Comparison of ENCODE assay signal across 1 cellular context in the genomic region with DNA sequence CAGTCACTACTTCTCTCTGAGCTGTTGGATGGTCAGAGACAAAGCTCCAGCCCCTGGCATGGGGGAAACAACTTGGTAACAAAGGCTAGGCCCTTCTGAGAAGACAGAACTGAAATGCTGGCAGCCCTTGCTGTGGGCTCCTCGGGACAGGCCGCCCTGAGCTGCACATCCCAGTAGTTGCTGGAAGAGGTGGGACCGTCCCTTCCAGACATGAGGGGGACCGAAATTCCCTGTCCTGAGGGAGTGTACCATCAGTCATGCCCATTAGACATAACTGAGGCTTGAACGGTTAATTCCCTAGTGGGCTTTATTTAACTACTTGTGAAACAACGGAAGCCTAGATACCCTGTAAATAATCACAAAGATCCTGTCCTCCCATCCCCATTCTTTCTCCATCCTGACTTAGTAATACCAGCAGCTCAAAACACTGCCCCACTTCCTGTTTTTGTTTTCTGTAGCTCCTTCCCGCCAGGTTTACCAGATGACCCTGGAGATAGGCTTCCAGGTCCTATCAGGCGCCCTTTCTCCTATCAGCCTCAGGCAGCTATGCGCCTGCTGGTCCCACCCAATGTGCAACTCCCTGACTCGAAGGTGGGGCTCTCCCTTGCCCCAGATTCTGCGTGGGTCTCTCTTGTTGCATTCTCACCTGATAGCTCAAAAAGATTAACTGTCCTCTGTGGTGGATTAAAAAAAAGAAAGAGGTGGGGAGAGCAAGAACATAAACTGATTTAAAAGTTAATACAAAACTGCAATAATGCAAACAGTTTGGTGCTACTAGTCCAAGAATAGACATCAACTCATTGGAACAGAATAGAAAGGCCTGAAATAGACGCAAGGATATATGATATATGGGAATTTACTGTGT.
TF ChIP-seq lines count a peak whose summit lies in the region.

No MANE protein-coding gene starts in this region.

TF ChIP-seq in HepG2, 621 proteins besides CTCF, POLR2A, EP300 and RAD21 (continued from another document and continues in another):
- no peak for TF ChIP-seq GMEB2 (CRISPR knock-in tag; IDR thresholded peaks at IDR 0.05; ENCODE audit: low read depth)
- TF ChIP-seq TBX3 (IDR thresholded peaks at IDR 0.05; ENCODE audit: borderline replicate concordance), result no peak
- no peak for TF ChIP-seq ZNF607 (CRISPR knock-in tag; IDR thresholded peaks at IDR 0.05; ENCODE audit: borderline replicate concordance)
- no peak for TF ChIP-seq ZNF878 (CRISPR knock-in tag; IDR thresholded peaks at IDR 0.05)
- TF ChIP-seq ZNF460 (CRISPR knock-in tag; IDR thresholded peaks at IDR 0.05; ENCODE audit: borderline replicate concordance), result 0 out of 2 replicates have a peak, but pooled peaks have one; percentile 17
- TF ChIP-seq HOXA3 (CRISPR knock-in tag; IDR thresholded peaks at IDR 0.05), result no peak
- TF ChIP-seq ZNF800 (CRISPR knock-in tag; IDR thresholded peaks at IDR 0.05), result 0 out of 2 replicates have a peak, but pooled peaks have one; percentile 22
- no peak for TF ChIP-seq FOXP1 (IDR thresholded peaks at IDR 0.05)
- TF ChIP-seq FOXP1 (CRISPR knock-in tag; IDR thresholded peaks at IDR 0.05), result peak; percentile 91
- no peak for TF ChIP-seq SNRNP70 (IDR thresholded peaks at IDR 0.05; ENCODE audit: low read depth, low read length)
- no peak for TF ChIP-seq RFXAP (CRISPR knock-in tag; IDR thresholded peaks at IDR 0.05; ENCODE audit: borderline replicate concordance)
- TF ChIP-seq GATA4 (IDR thresholded peaks at IDR 0.05; ENCODE audit: borderline replicate concordance, low read depth), result no peak
- no peak for TF ChIP-seq ZNF20 (CRISPR knock-in tag; IDR thresholded peaks at IDR 0.05)
- TF ChIP-seq AGO1 (IDR thresholded peaks at IDR 0.05; ENCODE audit: low read depth, low read length, poor library complexity, severe bottlenecking), result no peak
- TF ChIP-seq ZNF660 (CRISPR knock-in tag; IDR thresholded peaks at IDR 0.05; ENCODE audit: borderline replicate concordance, low read depth), result no peak
- peak; percentile 67 for TF ChIP-seq ELF1 (CRISPR knock-in tag; IDR thresholded peaks at IDR 0.05)
- no peak for TF ChIP-seq FLYWCH1 (CRISPR knock-in tag; IDR thresholded peaks at IDR 0.05)
- TF ChIP-seq NCOA2 (CRISPR knock-in tag; IDR thresholded peaks at IDR 0.05), result no peak
- TF ChIP-seq, protein P1, sequence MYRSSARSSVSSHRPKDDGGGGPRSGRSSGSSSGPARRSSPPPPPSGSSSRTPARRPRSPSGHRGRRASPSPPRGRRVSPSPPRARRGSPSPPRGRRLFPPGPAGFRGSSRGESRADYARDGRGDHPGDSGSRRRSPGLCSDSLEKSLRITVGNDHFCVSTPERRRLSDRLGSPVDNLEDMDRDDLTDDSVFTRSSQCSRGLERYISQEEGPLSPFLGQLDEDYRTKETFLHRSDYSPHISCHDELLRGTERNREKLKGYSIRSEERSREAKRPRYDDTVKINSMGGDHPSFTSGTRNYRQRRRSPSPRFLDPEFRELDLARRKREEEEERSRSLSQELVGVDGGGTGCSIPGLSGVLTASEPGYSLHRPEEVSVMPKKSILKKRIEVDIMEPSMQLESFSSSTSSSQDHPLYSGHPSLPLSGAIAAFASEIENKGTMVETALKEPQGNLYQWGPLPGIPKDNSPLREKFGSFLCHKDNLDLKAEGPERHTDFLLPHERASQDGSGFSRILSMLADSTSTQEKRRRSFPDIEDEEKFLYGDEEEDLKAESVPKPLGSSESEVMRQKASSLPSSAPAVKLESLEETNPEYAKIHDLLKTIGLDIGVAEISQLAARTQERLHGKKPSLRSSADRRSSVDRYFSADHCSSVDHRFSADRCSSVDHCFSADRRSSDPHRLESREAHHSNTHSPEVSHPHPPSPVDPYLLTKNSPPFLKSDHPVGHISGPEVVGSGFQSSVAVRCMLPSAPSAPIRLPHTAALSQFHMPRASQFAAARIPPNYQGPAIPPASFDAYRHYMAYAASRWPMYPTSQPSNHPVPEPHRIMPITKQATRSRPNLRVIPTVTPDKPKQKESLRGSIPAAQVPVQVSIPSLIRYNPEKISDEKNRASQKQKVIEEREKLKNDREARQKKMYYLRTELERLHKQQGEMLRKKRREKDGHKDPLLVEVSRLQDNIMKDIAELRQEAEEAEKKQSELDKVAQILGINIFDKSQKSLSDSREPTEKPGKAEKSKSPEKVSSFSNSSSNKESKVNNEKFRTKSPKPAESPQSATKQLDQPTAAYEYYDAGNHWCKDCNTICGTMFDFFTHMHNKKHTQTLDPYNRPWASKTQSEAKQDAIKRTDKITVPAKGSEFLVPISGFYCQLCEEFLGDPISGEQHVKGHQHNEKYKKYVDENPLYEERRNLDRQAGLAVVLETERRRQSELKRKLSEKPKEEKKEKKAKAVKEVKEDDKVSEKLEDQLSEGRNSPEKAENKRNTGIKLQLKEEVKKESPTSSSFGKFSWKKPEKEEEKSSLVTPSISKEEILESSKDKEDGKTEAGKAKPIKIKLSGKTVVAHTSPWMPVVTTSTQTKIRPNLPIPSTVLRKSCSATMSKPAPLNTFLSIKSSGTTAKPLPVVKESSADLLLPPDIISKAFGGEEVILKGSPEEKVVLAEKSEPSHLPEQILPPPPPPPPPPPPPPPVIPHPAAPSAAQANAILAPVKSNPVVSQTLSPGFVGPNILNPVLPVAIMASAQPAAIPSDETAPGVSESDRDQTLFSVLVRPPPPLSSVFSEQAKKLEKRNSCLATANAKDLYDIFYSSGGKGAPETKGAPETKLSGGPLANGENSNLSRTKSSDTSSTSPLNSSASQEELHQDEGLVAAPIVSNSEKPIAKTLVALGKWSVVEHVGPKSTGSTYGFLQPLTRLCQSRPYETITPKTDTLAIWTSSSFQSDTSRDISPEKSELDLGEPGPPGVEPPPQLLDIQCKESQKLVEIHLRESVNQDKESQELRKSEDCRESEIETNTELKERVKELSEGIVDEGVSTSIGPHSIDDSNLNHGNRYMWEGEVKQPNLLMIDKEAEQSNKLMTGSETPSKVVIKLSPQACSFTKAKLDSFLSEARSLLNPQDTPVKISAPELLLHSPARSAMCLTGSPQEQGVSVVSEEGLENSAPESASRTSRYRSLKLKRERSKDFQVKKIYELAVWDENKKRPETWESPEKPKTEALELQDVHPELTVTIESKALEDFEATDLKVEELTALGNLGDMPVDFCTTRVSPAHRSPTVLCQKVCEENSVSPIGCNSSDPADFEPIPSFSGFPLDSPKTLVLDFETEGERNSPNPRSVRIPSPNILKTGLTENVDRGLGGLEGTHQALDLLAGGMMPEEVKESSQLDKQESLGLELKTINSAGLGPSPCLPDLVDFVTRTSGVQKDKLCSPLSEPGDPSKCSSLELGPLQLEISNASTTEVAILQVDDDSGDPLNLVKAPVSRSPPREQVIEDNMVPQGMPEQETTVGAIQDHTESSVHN (CRISPR knock-in tag; IDR thresholded peaks at IDR 0.05), result no peak
- no peak for TF ChIP-seq ATF2 (CRISPR knock-in tag; IDR thresholded peaks at IDR 0.05)
- TF ChIP-seq ZNF652 (CRISPR knock-in tag; IDR thresholded peaks at IDR 0.05; ENCODE audit: borderline replicate concordance, low read depth), result peak; percentile 52; the same call in 1 of the 2 replicates
- TF ChIP-seq, protein P2, sequence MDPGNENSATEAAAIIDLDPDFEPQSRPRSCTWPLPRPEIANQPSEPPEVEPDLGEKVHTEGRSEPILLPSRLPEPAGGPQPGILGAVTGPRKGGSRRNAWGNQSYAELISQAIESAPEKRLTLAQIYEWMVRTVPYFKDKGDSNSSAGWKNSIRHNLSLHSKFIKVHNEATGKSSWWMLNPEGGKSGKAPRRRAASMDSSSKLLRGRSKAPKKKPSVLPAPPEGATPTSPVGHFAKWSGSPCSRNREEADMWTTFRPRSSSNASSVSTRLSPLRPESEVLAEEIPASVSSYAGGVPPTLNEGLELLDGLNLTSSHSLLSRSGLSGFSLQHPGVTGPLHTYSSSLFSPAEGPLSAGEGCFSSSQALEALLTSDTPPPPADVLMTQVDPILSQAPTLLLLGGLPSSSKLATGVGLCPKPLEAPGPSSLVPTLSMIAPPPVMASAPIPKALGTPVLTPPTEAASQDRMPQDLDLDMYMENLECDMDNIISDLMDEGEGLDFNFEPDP (CRISPR knock-in tag; conservative IDR thresholded peaks at IDR 0.05), result no peak
- TF ChIP-seq, protein P3, sequence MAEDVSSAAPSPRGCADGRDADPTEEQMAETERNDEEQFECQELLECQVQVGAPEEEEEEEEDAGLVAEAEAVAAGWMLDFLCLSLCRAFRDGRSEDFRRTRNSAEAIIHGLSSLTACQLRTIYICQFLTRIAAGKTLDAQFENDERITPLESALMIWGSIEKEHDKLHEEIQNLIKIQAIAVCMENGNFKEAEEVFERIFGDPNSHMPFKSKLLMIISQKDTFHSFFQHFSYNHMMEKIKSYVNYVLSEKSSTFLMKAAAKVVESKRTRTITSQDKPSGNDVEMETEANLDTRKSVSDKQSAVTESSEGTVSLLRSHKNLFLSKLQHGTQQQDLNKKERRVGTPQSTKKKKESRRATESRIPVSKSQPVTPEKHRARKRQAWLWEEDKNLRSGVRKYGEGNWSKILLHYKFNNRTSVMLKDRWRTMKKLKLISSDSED (CRISPR knock-in tag; IDR thresholded peaks at IDR 0.05), result no peak
- 0 out of 2 replicates have a peak, but pooled peaks have one; percentile 55 for TF ChIP-seq ELF3 (CRISPR knock-in tag; IDR thresholded peaks at IDR 0.05)
- TF ChIP-seq SP5 (CRISPR knock-in tag; IDR thresholded peaks at IDR 0.05; ENCODE audit: borderline replicate concordance, low read depth), result no peak
- TF ChIP-seq ZNF451 (CRISPR knock-in tag; IDR thresholded peaks at IDR 0.05), result no peak
- no peak for TF ChIP-seq KDM3A (CRISPR knock-in tag; IDR thresholded peaks at IDR 0.05; ENCODE audit: low read depth)
- no peak for TF ChIP-seq THAP7 (CRISPR knock-in tag; IDR thresholded peaks at IDR 0.05)
- no peak for TF ChIP-seq ZNF414 (CRISPR knock-in tag; IDR thresholded peaks at IDR 0.05)
- TF ChIP-seq, protein P4, sequence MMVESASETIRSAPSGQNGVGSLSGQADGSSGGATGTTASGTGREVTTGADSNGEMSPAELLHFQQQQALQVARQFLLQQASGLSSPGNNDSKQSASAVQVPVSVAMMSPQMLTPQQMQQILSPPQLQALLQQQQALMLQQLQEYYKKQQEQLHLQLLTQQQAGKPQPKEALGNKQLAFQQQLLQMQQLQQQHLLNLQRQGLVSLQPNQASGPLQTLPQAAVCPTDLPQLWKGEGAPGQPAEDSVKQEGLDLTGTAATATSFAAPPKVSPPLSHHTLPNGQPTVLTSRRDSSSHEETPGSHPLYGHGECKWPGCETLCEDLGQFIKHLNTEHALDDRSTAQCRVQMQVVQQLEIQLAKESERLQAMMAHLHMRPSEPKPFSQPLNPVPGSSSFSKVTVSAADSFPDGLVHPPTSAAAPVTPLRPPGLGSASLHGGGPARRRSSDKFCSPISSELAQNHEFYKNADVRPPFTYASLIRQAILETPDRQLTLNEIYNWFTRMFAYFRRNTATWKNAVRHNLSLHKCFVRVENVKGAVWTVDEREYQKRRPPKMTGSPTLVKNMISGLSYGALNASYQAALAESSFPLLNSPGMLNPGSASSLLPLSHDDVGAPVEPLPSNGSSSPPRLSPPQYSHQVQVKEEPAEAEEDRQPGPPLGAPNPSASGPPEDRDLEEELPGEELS (CRISPR knock-in tag; IDR thresholded peaks at IDR 0.05), result peak; percentile 72; the same call in 1 of the 2 replicates
- no peak for TF ChIP-seq ARNT2 (CRISPR knock-in tag; IDR thresholded peaks at IDR 0.05; ENCODE audit: low read depth)
- peak; percentile 47; the same call in 1 of the 2 replicates for TF ChIP-seq ZNF816 (CRISPR knock-in tag; IDR thresholded peaks at IDR 0.05; ENCODE audit: borderline replicate concordance)
- no peak for TF ChIP-seq ZNF205 (CRISPR knock-in tag; IDR thresholded peaks at IDR 0.05)
- TF ChIP-seq SOX5 (CRISPR knock-in tag; IDR thresholded peaks at IDR 0.05; ENCODE audit: borderline replicate concordance), result peak; percentile 42; the same call in 1 of the 2 replicates
- TF ChIP-seq HOXA9 (CRISPR knock-in tag; IDR thresholded peaks at IDR 0.05; ENCODE audit: borderline replicate concordance), result no peak
- no peak for TF ChIP-seq KAT7 (CRISPR knock-in tag; IDR thresholded peaks at IDR 0.05; ENCODE audit: borderline replicate concordance)
- no peak for TF ChIP-seq ZNF292 (CRISPR knock-in tag; IDR thresholded peaks at IDR 0.05; ENCODE audit: borderline replicate concordance, low read depth)
